8 cellular contexts compared by ENCODE assay signal in the genomic region with DNA sequence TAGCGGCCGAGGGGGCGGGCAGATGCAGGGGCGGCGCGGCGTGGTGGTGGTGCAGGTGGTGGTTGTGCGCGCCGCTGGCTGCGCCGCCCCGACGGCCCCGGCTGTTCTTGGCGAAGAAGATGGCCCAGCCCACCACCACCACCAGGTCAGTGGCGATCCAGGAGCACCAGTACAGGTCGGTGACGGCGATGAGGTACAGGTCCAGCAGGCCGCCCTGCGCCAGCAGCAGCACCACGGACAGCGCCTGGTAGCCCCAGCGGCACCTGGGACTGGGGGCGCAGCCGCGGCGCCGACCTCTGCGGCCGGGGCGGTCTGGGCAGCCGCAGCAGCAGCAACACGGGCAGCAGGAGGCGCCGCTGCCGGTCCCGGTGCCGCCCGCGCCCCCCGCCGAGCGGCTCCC. TPM values are rescaled to one million over a fixed set of nuclear protein-coding genes. Genes with fewer than 3 reads are reported as not detected.
DNase-seq lines count a peak whose midpoint lies in the region; ATAC-seq and TF ChIP-seq lines count a peak whose summit lies in the region.

No MANE protein-coding gene starts in this region.

- H3K4me2 ChIP-seq in mammary epithelial cell (ENCODE audit: insufficient read depth, low read depth, low read length): peak overlapping the region; percentile 87

- TF ChIP-seq CTCF in mammary epithelial cell (conservative IDR thresholded peaks at IDR 0.05 in 1 of 2, IDR thresholded peaks at IDR 0.05 in 1 of 2; ENCODE audit: extremely low read depth in 1 of 2, insufficient read depth in 1 of 2, low read depth in 1 of 2, low read length in 2 of 2): no peak

- H2AFZ ChIP-seq in mammary epithelial cell (ENCODE audit: low read depth, low read length): no peak overlapping the region

- peaks cover 6% of the 10 kb centered on the region for H4K20me1 ChIP-seq in mammary epithelial cell (ENCODE audit: insufficient read depth, low read length)

- H3K27me3 ChIP-seq in mammary epithelial cell (ENCODE audit: insufficient read depth, low read length): peaks cover 14% of the 10 kb centered on the region

- in situ Hi-C loops in mammary epithelial cell (cut with MboI; ENCODE audit: low sequenced_read_pairs in 2 of 2): no loop called here

- H3K4me1 ChIP-seq in mammary epithelial cell (ENCODE audit: insufficient read depth, low read length): peaks cover 5% of the 10 kb centered on the region

- H3K27ac ChIP-seq in mammary epithelial cell (ENCODE audit: insufficient read depth, low read depth, low read length): no peak overlapping the region

- dilution Hi-C loops in mammary epithelial cell (cut with HindIII; ENCODE audit: low sequenced_read_pairs): no loop called here

- ATAC-seq in left lobe of liver (peak; percentile 80), GM21825 (IDR thresholded peaks at IDR 0.05; ENCODE audit: unreplicated experiment) (no peak), GM21619 (IDR thresholded peaks at IDR 0.05; ENCODE audit: unreplicated experiment) (no peak), HG03460 (IDR thresholded peaks at IDR 0.05; ENCODE audit: unreplicated experiment) (no peak)

- intact Hi-C loops in mammary epithelial cell (cut with micrococcal nuclease): loop anchor here (5.0 kb wide), 1 partner anchor 52 kb away; no protein-coding TSS in a partner anchor

- no peak overlapping the region for H3K4me3 ChIP-seq in mammary epithelial cell (replicated peaks in 1 of 3; ENCODE audit: insufficient read depth in 1 of 3, low read depth in 2 of 3, low read length in 3 of 3)

- CTCF ChIA-PET in mammary epithelial cell (lab: Charles Lee; ENCODE audit: low non-redundant PET): no interaction called here

- H3K9ac ChIP-seq in mammary epithelial cell (ENCODE audit: insufficient read depth, low read length): no peak overlapping the region

- no peaks in the 10 kb centered on the region for H3K36me3 ChIP-seq in mammary epithelial cell (ENCODE audit: insufficient read depth, low read length)

- no peaks in the 10 kb centered on the region for H3K9me3 ChIP-seq in mammary epithelial cell (replicated peaks; ENCODE audit: insufficient read depth, low read length)

- no CpG with 5 or more reads among the region's 45 CpGs for WGBS in mammary epithelial cell (ENCODE audit: low coverage, missing lambda C conversion rate)

- DNase-seq in H4 (ENCODE audit: low spot score): peak; percentile 12
- DNase-seq in T-helper 22 cell (ENCODE audit: low read depth): peak; percentile 7
- peak; percentile 28 for DNase-seq in mammary epithelial cell
- DNase-seq in left lobe of liver (ENCODE audit: low spot score): peak; percentile 69
- peak; percentile 40 for DNase-seq in stimulated activated CD8-positive, alpha-beta memory T cell treated with anti-CD3 and anti-CD28 coated beads, Interleukin-4, amount 100 ng/mL, for 24 hours (ENCODE audit: low read depth)

- no peaks in the 10 kb centered on the region for H3K79me2 ChIP-seq in mammary epithelial cell (ENCODE audit: insufficient read depth, low read length)

- no TSS peak for BruUV-seq in mammary epithelial cell (replicated peaks; lab: Mats Ljungman, UMichigan)

RNA-seq across cellular contexts. Expression of a gene that starts 0.9 kb away (rescaled TPM):
- total RNA-seq in H4 (2014; rRNA removed; shearing (Covaris generic)): 0.27 TPM in 1 of 2 replicates, not detected in the other
- under 1 TPM; 0.17 to 0.24 TPM for total RNA-seq in mammary epithelial cell
- 0.05 TPM for polyA plus RNA-seq in mammary epithelial cell
- polyA minus RNA-seq in mammary epithelial cell: not detected
- 0.10 TPM for total RNA-seq in left lobe of liver

RNA-seq across cellular contexts. Expression of a gene that starts 35.5 kb away (rescaled TPM):
- 2.9 TPM in 2 replicates for total RNA-seq in H4 (2014; rRNA removed; shearing (Covaris generic))
- total RNA-seq in mammary epithelial cell: 10 to 100 TPM; 17.5 to 19.3 TPM
- 16.4 TPM for polyA plus RNA-seq in mammary epithelial cell
- 48.4 TPM for polyA minus RNA-seq in mammary epithelial cell
- 11.1 TPM for total RNA-seq in left lobe of liver

RNA-seq across cellular contexts. Expression of a gene that starts 38.8 kb away (rescaled TPM):
- 23.6 and 26.5 TPM in 2 replicates for total RNA-seq in H4 (2014; rRNA removed; shearing (Covaris generic))
- total RNA-seq in mammary epithelial cell (10 to 100 TPM; 27.2 to 33.0 TPM), left lobe of liver (31.7 TPM)
- 54.7 TPM for polyA plus RNA-seq in mammary epithelial cell
- 18.6 TPM for polyA minus RNA-seq in mammary epithelial cell

Comparison
In these comparisons a context has a peak if more than half of its experiments do, and no peak if none do; other contexts are left out.
1. DNase-seq: peak in every context shown above with its lines; median percentile 69 in left lobe of liver; 40 in stimulated activated CD8-positive, alpha-beta memory T cell treated with anti-CD3 and anti-CD28 coated beads, Interleukin-4, amount 100 ng/mL, for 24 hours; 28 in mammary epithelial cell; 12 in H4; 7 in T-helper 22 cell.